ENCODE assay signal across 9 cellular contexts in genomic region chr5:165887147-165887546, GRCh38.
"Had no signal": no experiment of that assay in that cellular context is flagged by ENCODE, and none has a peak within 500 bp of the region (broad histone marks: within the 10 kb centered on the region; RNA-seq: fewer than 3 reads in every experiment).

No MANE protein-coding gene starts in this region.

- FAIRE-seq: HTR-8/SVneo had no signal

- H3K4me2 ChIP-seq: GM23338, KMS-11 had no signal

- H3K4me3 ChIP-seq: GM23338 had no signal

- DNase-seq: H7, HCEC 1CT, HFFc6, IMR-90, Karpas-422, KBM-7 had no signal

- H2AFZ ChIP-seq: GM23338 had no signal

- ATAC-seq: GM23338 had no signal

- H3K9ac ChIP-seq: KMS-11 had no signal

- H3K27ac ChIP-seq: KMS-11 had no signal
